Comparison of ENCODE assay signal across 28 cellular contexts in the genomic region with DNA sequence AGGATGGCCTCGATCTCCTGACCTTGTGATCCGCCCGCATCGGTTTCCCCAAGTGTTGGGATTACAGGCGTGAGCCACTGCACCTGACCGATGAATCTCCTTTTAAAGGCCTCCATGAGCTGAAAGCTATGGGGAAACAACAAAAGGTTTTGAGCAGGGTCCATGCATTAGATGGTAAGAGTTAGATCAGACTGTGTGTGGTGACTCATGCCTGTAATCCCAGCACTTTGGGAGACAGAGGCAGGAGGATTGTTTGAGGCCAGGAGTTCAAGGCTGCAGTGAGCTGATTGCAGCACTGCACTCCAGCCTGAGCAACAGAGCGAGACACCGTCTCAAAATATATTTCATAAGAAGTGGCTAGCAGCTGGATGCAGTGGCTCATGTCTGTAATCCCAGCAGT.
"Had no signal": no experiment of that assay in that cellular context is flagged by ENCODE, and none has a peak within 500 bp of the region (broad histone marks: within the 10 kb centered on the region; RNA-seq: fewer than 3 reads in every experiment).

No MANE protein-coding gene starts in this region.

- H3K9me3 ChIP-seq: stomach, suprapubic skin, testis, thoracic aorta, thyroid gland, tibial artery, tibial nerve, transverse colon, upper lobe of left lung, upper lobe of right lung, uterus, vagina had no signal

- H3K27me3 ChIP-seq: stomach, suprapubic skin, testis, thyroid gland, tibial artery, tibial nerve, transverse colon, upper lobe of left lung, upper lobe of right lung, uterus, vagina had no signal

- H3K4me1 ChIP-seq: suprapubic skin, testis, tibial artery, tibial nerve, upper lobe of left lung, upper lobe of right lung, uterus, vagina had no signal

- H3K36me3 ChIP-seq: stomach, suprapubic skin, thoracic aorta, thyroid gland, tibial artery, tibial nerve, transverse colon, upper lobe of left lung, upper lobe of right lung, uterus, vagina had no signal

- H3K4me3 ChIP-seq: stomach, suprapubic skin, testis, thoracic aorta, thyroid gland, tibial artery, tibial nerve, transverse colon, upper lobe of left lung, upper lobe of right lung, uterus, vagina had no signal

- H3K27ac Mint-ChIP-seq: stimulated activated effector memory CD8-positive, alpha-beta T cell treated with anti-CD3 and anti-CD28 coated beads, Interleukin-12 subunit alpha, Interleukin-12 subunit beta, amount 100 ng/mL, for 72 hours; stimulated activated memory B cell treated with anti-CD40 and anti-IgM and Interleukin-4, amounts not matched to agents 10 μg/mL and 1 μg/mL and 100 μg/mL, for 72 hours; stimulated activated naive B cell treated with anti-CD40 and anti-IgM and Interleukin-4, amounts not matched to agents 10 μg/mL and 1 μg/mL and 100 μg/mL, for 72 hours; stimulated activated naive CD8-positive, alpha-beta T cell treated with anti-CD3 and anti-CD28 coated beads, Interleukin-15, amount 100 ng/mL, for 72 hours; stimulated activated naive CD8-positive, alpha-beta T cell treated with anti-CD3 and anti-CD28 coated beads, Interleukin-15, Interleukin-2, amounts not matched to agents 100 ng/mL and 50 ng/mL, for 24 hours; type B pancreatic cell had no signal

- H3K27ac ChIP-seq: stomach, suprapubic skin, testis, thoracic aorta, thyroid gland, tibial artery, tibial nerve, transverse colon, upper lobe of left lung, upper lobe of right lung, uterus, vagina had no signal

- H3K4me3 Mint-ChIP-seq: stimulated activated effector memory CD8-positive, alpha-beta T cell treated with anti-CD3 and anti-CD28 coated beads, Interleukin-12 subunit alpha, Interleukin-12 subunit beta, amount 100 ng/mL, for 72 hours; stimulated activated memory B cell treated with anti-CD40 and anti-IgM and Interleukin-4, amounts not matched to agents 10 μg/mL and 1 μg/mL and 100 μg/mL, for 72 hours; stimulated activated naive B cell treated with anti-CD40 and anti-IgM and Interleukin-4, amounts not matched to agents 10 μg/mL and 1 μg/mL and 100 μg/mL, for 72 hours; stimulated activated naive CD8-positive, alpha-beta T cell treated with anti-CD3 and anti-CD28 coated beads, Interleukin-15, amount 100 ng/mL, for 72 hours; stimulated activated naive CD8-positive, alpha-beta T cell treated with anti-CD3 and anti-CD28 coated beads, Interleukin-15, Interleukin-2, amounts not matched to agents 100 ng/mL and 50 ng/mL, for 24 hours; type B pancreatic cell had no signal

- FAIRE-seq: urothelium cell line had no signal

- H3K36me3 Mint-ChIP-seq: stimulated activated effector memory CD8-positive, alpha-beta T cell treated with anti-CD3 and anti-CD28 coated beads, Interleukin-12 subunit alpha, Interleukin-12 subunit beta, amount 100 ng/mL, for 72 hours; stimulated activated memory B cell treated with anti-CD40 and anti-IgM and Interleukin-4, amounts not matched to agents 10 μg/mL and 1 μg/mL and 100 μg/mL, for 72 hours; stimulated activated naive B cell treated with anti-CD40 and anti-IgM and Interleukin-4, amounts not matched to agents 10 μg/mL and 1 μg/mL and 100 μg/mL, for 72 hours; type B pancreatic cell had no signal

- H3K4me1 Mint-ChIP-seq: stimulated activated effector memory CD8-positive, alpha-beta T cell treated with anti-CD3 and anti-CD28 coated beads, Interleukin-12 subunit alpha, Interleukin-12 subunit beta, amount 100 ng/mL, for 72 hours; stimulated activated memory B cell treated with anti-CD40 and anti-IgM and Interleukin-4, amounts not matched to agents 10 μg/mL and 1 μg/mL and 100 μg/mL, for 72 hours; stimulated activated naive B cell treated with anti-CD40 and anti-IgM and Interleukin-4, amounts not matched to agents 10 μg/mL and 1 μg/mL and 100 μg/mL, for 72 hours; stimulated activated naive CD8-positive, alpha-beta T cell treated with anti-CD3 and anti-CD28 coated beads, Interleukin-15, amount 100 ng/mL, for 72 hours had no signal

- ATAC-seq: stimulated activated effector memory CD8-positive, alpha-beta T cell treated with anti-CD3 and anti-CD28 coated beads, Interleukin-12 subunit alpha, Interleukin-12 subunit beta, amount 100 ng/mL, for 72 hours; stimulated activated memory B cell treated with anti-CD40 and anti-IgM and Interleukin-4, amounts not matched to agents 10 μg/mL and 1 μg/mL and 100 μg/mL, for 72 hours; stimulated activated naive B cell treated with anti-CD40 and anti-IgM and Interleukin-4, amounts not matched to agents 10 μg/mL and 1 μg/mL and 100 μg/mL, for 72 hours; stimulated activated naive CD8-positive, alpha-beta T cell treated with anti-CD3 and anti-CD28 coated beads, Interleukin-15, amount 100 ng/mL, for 72 hours; stimulated activated naive CD8-positive, alpha-beta T cell treated with anti-CD3 and anti-CD28 coated beads, Interleukin-15, Interleukin-2, amounts not matched to agents 100 U/mL and 50 U/mL, for 24 hours; upper lobe of right lung had no signal

- DNase-seq: stimulated activated CD4-positive, alpha-beta T cell treated with anti-CD3 and anti-CD28 coated beads, Interleukin-2, amount 100 ng/mL, for 48 hours; stimulated activated CD4-positive, alpha-beta T cell treated with anti-CD3 and anti-CD28 coated beads, Interleukin-4, amount 100 ng/mL, for 1 hour; stimulated activated CD4-positive, alpha-beta T cell treated with anti-CD3 and anti-CD28 coated beads, Interleukin-4, amount 100 ng/mL, for 24 hours; stimulated activated CD4-positive, alpha-beta T cell treated with anti-CD3 and anti-CD28 coated beads, Interleukin-4, amount 100 ng/mL, for 4 hours; stimulated activated CD8-positive, alpha-beta memory T cell treated with anti-CD3 and anti-CD28 coated beads, Interleukin-4, amount 100 ng/mL, for 48 hours; stimulated activated naive B cell treated with anti-CD40 and anti-IgM and Interleukin-4, amounts not matched to agents 10 μg/mL and 1 μg/mL and 100 μg/mL, for 72 hours; stimulated activated naive CD4-positive, alpha-beta T cell; stimulated activated naive CD8-positive, alpha-beta T cell treated with anti-CD3 and anti-CD28 coated beads, Interleukin-15, amount 100 ng/mL, for 72 hours; stimulated activated naive CD8-positive, alpha-beta T cell treated with anti-CD3 and anti-CD28 coated beads, Interleukin-15, Interleukin-2, amounts not matched to agents 100 U/mL and 50 U/mL, for 24 hours; stomach; substantia nigra; testis; thyroid gland; tibial artery; transverse colon; trophoblast cell; upper lobe of left lung; upper lobe of right lung; uterus had no signal

- H3K27me3 Mint-ChIP-seq: stimulated activated memory B cell treated with anti-CD40 and anti-IgM and Interleukin-4, amounts not matched to agents 10 μg/mL and 1 μg/mL and 100 μg/mL, for 72 hours; stimulated activated naive B cell treated with anti-CD40 and anti-IgM and Interleukin-4, amounts not matched to agents 10 μg/mL and 1 μg/mL and 100 μg/mL, for 72 hours; stimulated activated naive CD8-positive, alpha-beta T cell treated with anti-CD3 and anti-CD28 coated beads, Interleukin-15, amount 100 ng/mL, for 72 hours; stimulated activated naive CD8-positive, alpha-beta T cell treated with anti-CD3 and anti-CD28 coated beads, Interleukin-15, Interleukin-2, amounts not matched to agents 100 ng/mL and 50 ng/mL, for 24 hours; type B pancreatic cell had no signal

- H3K9me3 Mint-ChIP-seq: stimulated activated effector memory CD8-positive, alpha-beta T cell treated with anti-CD3 and anti-CD28 coated beads, Interleukin-12 subunit alpha, Interleukin-12 subunit beta, amount 100 ng/mL, for 72 hours; stimulated activated memory B cell treated with anti-CD40 and anti-IgM and Interleukin-4, amounts not matched to agents 10 μg/mL and 1 μg/mL and 100 μg/mL, for 72 hours; stimulated activated naive B cell treated with anti-CD40 and anti-IgM and Interleukin-4, amounts not matched to agents 10 μg/mL and 1 μg/mL and 100 μg/mL, for 72 hours; stimulated activated naive CD8-positive, alpha-beta T cell treated with anti-CD3 and anti-CD28 coated beads, Interleukin-15, amount 100 ng/mL, for 72 hours; stimulated activated naive CD8-positive, alpha-beta T cell treated with anti-CD3 and anti-CD28 coated beads, Interleukin-15, Interleukin-2, amounts not matched to agents 100 ng/mL and 50 ng/mL, for 24 hours; type B pancreatic cell had no signal
